ENCODE assay signal across 21 cellular contexts in genomic region chr6:49744259-49744658, GRCh38.
A peak's percentile ranks its signal among the peaks of the same experiment; 100 is the strongest.
DNase-seq lines count a peak whose midpoint lies in the region; ATAC-seq and TF ChIP-seq lines count a peak whose summit lies in the region.
"Had no signal": no experiment of that assay in that cellular context is flagged by ENCODE, and none has a peak within 500 bp of the region (broad histone marks: within the 10 kb centered on the region; RNA-seq: fewer than 3 reads in every experiment).

TSS of gene CRISP3 (minus strand) at chr6:49744388. CDS start at chr6:49744367, 21 bp downstream.

- ATAC-seq in GM18861 (IDR thresholded peaks at IDR 0.05; ENCODE audit: unreplicated experiment) (peak; percentile 54), HG03432 (IDR thresholded peaks at IDR 0.05; ENCODE audit: unreplicated experiment) (peak; percentile 40)
- ATAC-seq: activated CD8-positive, alpha-beta T cell treated with anti-CD3 and anti-CD28 coated beads for 36 hours; gastrocnemius medialis; stimulated activated naive CD8-positive, alpha-beta T cell treated with anti-CD3 and anti-CD28 coated beads, Interleukin-15, Interleukin-2, amounts not matched to agents 100 U/mL and 50 U/mL, for 24 hours had no signal

- DNase-seq in OCI-M1 (lab: John Stamatoyannopoulos, UW) (peak; percentile 37), hippocampal formation (lab: John Stamatoyannopoulos, UW) (no peak)
- DNase-seq in activated CD8-positive, alpha-beta memory T cell treated with anti-CD3 and anti-CD28 coated beads for 24 hours: no peak
- no peak for DNase-seq in stimulated activated CD4-positive, alpha-beta T cell treated with anti-CD3 and anti-CD28 coated beads, Interleukin-1b, Interleukin-23, amount 100 ng/mL, for 48 hours
- DNase-seq: activated CD8-positive, alpha-beta T cell treated with anti-CD3 and anti-CD28 coated beads for 36 hours; activated naive CD4-positive, alpha-beta T cell treated with anti-CD3 and anti-CD28 coated beads for 36 hours; activated T-cell treated with anti-CD3 and anti-CD28 coated beads, Interleukin-2, amount 50 U/mL, for 48 hours; dorsolateral prefrontal cortex; gastrocnemius medialis; NCI-H1930; NCI-H526; stimulated activated CD4-positive, alpha-beta T cell treated with anti-CD3 and anti-CD28 coated beads, Interleukin-4, amount 100 ng/mL, for 1 hour; stimulated activated naive CD8-positive, alpha-beta T cell treated with anti-CD3 and anti-CD28 coated beads, Interleukin-15, Interleukin-2, amounts not matched to agents 100 U/mL and 50 U/mL, for 24 hours; tibial artery had no signal

- peaks cover 56 to 79% of the 10 kb centered on the region in 2 experiments for H3K4me1 ChIP-seq in neutrophil (ENCODE audit: control insufficient read depth in 1 of 2, insufficient read depth in 1 of 2, low read depth in 1 of 2, low read length in 1 of 2)
- H3K4me1 ChIP-seq: gastrocnemius medialis, SJSA1, tibial artery had no signal

- H3K4me3 ChIP-seq in neutrophil (ENCODE audit: low read depth in 1 of 2, low read length in 1 of 2): peak within 1 kb of the TSS; percentile 42 to 50
- H3K4me3 ChIP-seq: dorsolateral prefrontal cortex, gastrocnemius medialis, lung, PC-9, SJSA1, smooth muscle cell, tibial artery had no signal

- no peaks in the 10 kb centered on the region for H3K27me3 ChIP-seq in neutrophil
- H3K27me3 ChIP-seq: gastrocnemius medialis, SJSA1, tibial artery had no signal

- peak within 1 kb of the TSS; percentile 77 for H3K27ac ChIP-seq in neutrophil
- H3K27ac ChIP-seq: dorsolateral prefrontal cortex, gastrocnemius medialis, PC-9, SJSA1, tibial artery had no signal

- no peak for TF ChIP-seq CTCF in neutrophil (IDR thresholded peaks at IDR 0.05)

- no peaks in the 10 kb centered on the region for H3K36me3 ChIP-seq in neutrophil
- H3K36me3 ChIP-seq: gastrocnemius medialis, SJSA1, tibial artery had no signal

- H3K9me3 ChIP-seq in neutrophil: no peaks in the 10 kb centered on the region
- H3K9me3 ChIP-seq: gastrocnemius medialis, SJSA1, tibial artery had no signal
